In genomic region chr5:36637101-36637500, GRCh38 we compare ENCODE assay signal across 17 cellular contexts. TPM values are rescaled to one million over a fixed set of nuclear protein-coding genes. Genes with fewer than 3 reads are reported as not detected.
"Had no signal": no experiment of that assay in that cellular context is flagged by ENCODE, and none has a peak within 500 bp of the region (broad histone marks: within the 10 kb centered on the region; RNA-seq: fewer than 3 reads in every experiment).

No MANE protein-coding gene starts in this region.

- DNase-seq: cortex of kidney; dorsolateral prefrontal cortex; effector CD8-positive, alpha-beta T cell; heart right ventricle; islet precursor cell; mammary epithelial cell; mucosa of descending colon; natural killer cell; posterior cingulate gyrus; stimulated activated CD4-positive, alpha-beta T cell treated with anti-CD3 and anti-CD28 coated beads, Interleukin-4, amount 100 ng/mL, for 24 hours; transverse colon had no signal

- H3K36me3 Mint-ChIP-seq: natural killer cell; stimulated activated memory B cell treated with anti-CD40 and anti-IgM and Interleukin-4, amounts not matched to agents 10 μg/mL and 1 μg/mL and 100 μg/mL, for 72 hours had no signal

- H3K4me1 Mint-ChIP-seq: natural killer cell; stimulated activated memory B cell treated with anti-CD40 and anti-IgM and Interleukin-4, amounts not matched to agents 10 μg/mL and 1 μg/mL and 100 μg/mL, for 72 hours had no signal

- H3K4me3 ChIP-seq: dorsolateral prefrontal cortex, heart right ventricle, mucosa of descending colon, thoracic aorta, transverse colon had no signal

- H3K4me3 Mint-ChIP-seq: natural killer cell; neural crest cell; stimulated activated memory B cell treated with anti-CD40 and anti-IgM and Interleukin-4, amounts not matched to agents 10 μg/mL and 1 μg/mL and 100 μg/mL, for 72 hours; stimulated activated naive CD8-positive, alpha-beta T cell treated with anti-CD3 and anti-CD28 coated beads, Interleukin-15, Interleukin-2, amounts not matched to agents 100 ng/mL and 50 ng/mL, for 24 hours had no signal

- H3K27ac Mint-ChIP-seq: natural killer cell; stimulated activated memory B cell treated with anti-CD40 and anti-IgM and Interleukin-4, amounts not matched to agents 10 μg/mL and 1 μg/mL and 100 μg/mL, for 72 hours; stimulated activated naive CD8-positive, alpha-beta T cell treated with anti-CD3 and anti-CD28 coated beads, Interleukin-15, Interleukin-2, amounts not matched to agents 100 ng/mL and 50 ng/mL, for 24 hours had no signal

- H3K9me3 Mint-ChIP-seq: natural killer cell; neural crest cell; stimulated activated memory B cell treated with anti-CD40 and anti-IgM and Interleukin-4, amounts not matched to agents 10 μg/mL and 1 μg/mL and 100 μg/mL, for 72 hours; stimulated activated naive CD8-positive, alpha-beta T cell treated with anti-CD3 and anti-CD28 coated beads, Interleukin-15, Interleukin-2, amounts not matched to agents 100 ng/mL and 50 ng/mL, for 24 hours had no signal

- H3K9me3 ChIP-seq: heart right ventricle, mucosa of descending colon, thoracic aorta, transverse colon had no signal

- H3K4me1 ChIP-seq: transverse colon had no signal

- H3K36me3 ChIP-seq: thoracic aorta, transverse colon had no signal

- ATAC-seq: heart right ventricle; left lobe of liver; mucosa of descending colon; natural killer cell; stimulated activated memory B cell treated with anti-CD40 and anti-IgM and Interleukin-4, amounts not matched to agents 10 μg/mL and 1 μg/mL and 100 μg/mL, for 72 hours had no signal

- H3K27ac ChIP-seq: heart right ventricle, thoracic aorta, transverse colon had no signal

- H3K27me3 ChIP-seq: heart right ventricle, transverse colon had no signal

RNA-seq across cellular contexts. Expression of gene SLC1A3, which starts 30.7 kb away (rescaled TPM):
- total RNA-seq: pulmonary artery endothelial cell had no signal
